Comparison of ENCODE assay signal across 14 cellular contexts in the genomic region with DNA sequence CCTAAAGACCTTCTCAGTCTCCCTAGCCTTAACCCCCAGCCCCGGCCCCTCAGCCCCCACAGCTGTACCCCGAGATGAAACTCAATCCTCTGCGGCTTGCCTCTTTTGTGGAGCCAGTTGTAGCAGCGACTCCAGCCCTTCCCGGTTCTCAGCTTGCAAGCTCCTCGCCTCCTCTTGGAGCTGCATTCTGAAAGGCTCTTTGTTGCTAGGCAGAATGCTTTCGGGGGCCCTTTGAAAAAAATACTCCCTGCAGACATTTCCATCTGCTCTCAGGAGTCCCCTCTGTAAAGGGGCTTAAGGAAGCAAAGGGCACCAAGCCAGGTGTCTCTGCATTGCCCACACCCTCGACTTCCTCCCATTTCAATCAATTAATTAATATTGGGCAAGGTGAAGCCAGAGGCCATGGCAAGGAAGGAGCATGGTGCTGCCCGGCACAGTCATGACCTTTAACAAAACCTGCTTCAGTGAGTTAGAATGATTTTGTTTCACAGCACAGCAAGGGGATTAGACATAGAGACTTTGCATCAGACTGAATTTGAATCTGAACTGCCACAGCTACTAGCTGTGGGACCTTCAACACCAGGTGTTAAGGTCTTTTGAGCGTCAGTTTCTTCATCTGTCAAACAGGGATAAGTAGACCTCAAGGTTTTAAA.
A peak's percentile ranks its signal among the peaks of the same experiment; 100 is the strongest.
DNase-seq lines count a peak whose midpoint lies in the region; TF ChIP-seq lines count a peak whose summit lies in the region.
"Had no signal": no experiment of that assay in that cellular context is flagged by ENCODE, and none has a peak within 500 bp of the region (broad histone marks: within the 10 kb centered on the region; RNA-seq: fewer than 3 reads in every experiment).

No MANE protein-coding gene starts in this region.

- H3K4me1 Mint-ChIP-seq in MCF 10A (ENCODE audit: insufficient read depth, unreplicated experiment): peaks cover 12% of the 10 kb centered on the region

- CTCF ChIA-PET in MCF 10A (lab: Yijun Ruan, JAX): interaction anchor here (0.6 kb wide), 1 partner anchor 118 kb away, joined by 3 read pairs; no protein-coding TSS in a partner anchor

- H3K27ac ChIP-seq in substantia nigra (ENCODE audit: low read depth, low read length, poor library complexity, severe bottlenecking): peak overlapping the region; percentile 65
- H3K27ac ChIP-seq: A549, sigmoid colon, transverse colon had no signal

- TF ChIP-seq CTCF in MCF 10A (IDR thresholded peaks at IDR 0.05; ENCODE audit: unreplicated experiment): no peak

- in situ Hi-C loops in T47D (cut with HindIII; ENCODE audit: low pct_unique_long_range_greater_than_20kb, low sequenced_read_pairs): no loop called here

- POLR2A ChIA-PET in MCF 10A (lab: Yijun Ruan, JAX): no interaction called here

- no TSS peak for BruUV-seq in MCF 10A (replicated peaks; lab: Mats Ljungman, UMichigan)

- H3K27ac Mint-ChIP-seq in MCF 10A (ENCODE audit: low read depth, unreplicated experiment): no peak overlapping the region

- H3K36me3 Mint-ChIP-seq in MCF 10A (ENCODE audit: insufficient read depth, unreplicated experiment): peaks cover 5% of the 10 kb centered on the region

- no peak overlapping the region for H3K4me3 Mint-ChIP-seq in MCF 10A (ENCODE audit: unreplicated experiment)

- DNase-seq in T47D (ENCODE audit: low read depth in 1 of 2, low spot score in 1 of 2) (peak; percentile 28 to 54), MCF 10A (ENCODE audit: unreplicated experiment) (no peak), cerebellar cortex (ENCODE audit: low spot score) (peak; percentile 68), left kidney (ENCODE audit: low read depth, low spot score) (peak; percentile 93), substantia nigra (lab: John Stamatoyannopoulos, UW) (peak in 32 of 49 donors; percentile 19 to 68 (median 42)), hepatic stellate cell (ENCODE audit: low spot score) (no peak), epidermal melanocyte (ENCODE audit: insufficient read length, low spot score) (no peak)
- no peak for DNase-seq in activated T-cell treated with anti-CD3 and anti-CD28 coated beads, Interleukin-2, amount 50 U/mL, for 1 hour
- DNase-seq: activated CD4-positive, alpha-beta T cell treated with anti-CD3 and anti-CD28 coated beads, Interleukin-2, amount 50 U/mL, for 4 hours; activated naive CD4-positive, alpha-beta T cell treated with Interleukin-2 at 50 U/mL for 16 hours; DND-41; transverse colon had no signal

- H3K27me3 Mint-ChIP-seq in MCF 10A (ENCODE audit: insufficient read depth, unreplicated experiment): no peaks in the 10 kb centered on the region

- intact Hi-C loops in MCF 10A (cut with micrococcal nuclease): no loop called here

- no peaks in the 10 kb centered on the region for H3K9me3 Mint-ChIP-seq in MCF 10A (ENCODE audit: unreplicated experiment)

Comparison
In these comparisons a context has a peak if more than half of its experiments do, and no peak if none do; other contexts are left out.
1. DNase-seq: peak in T47D (2 of 2), cerebellar cortex (single experiment), left kidney (single experiment) and substantia nigra (32 of 49); none in MCF 10A (single experiment), hepatic stellate cell (single experiment), activated T-cell treated with anti-CD3 and anti-CD28 coated beads, Interleukin-2, amount 50 U/mL, for 1 hour (single experiment) and epidermal melanocyte (single experiment).